ENCODE assay signal across 12 cellular contexts in genomic region chr9:69822091-69822750, GRCh38. TPM values are rescaled to one million over a fixed set of nuclear protein-coding genes. Genes with fewer than 3 reads are reported as not detected.
DNase-seq lines count a peak whose midpoint lies in the region; ATAC-seq, FAIRE-seq and TF ChIP-seq lines count a peak whose summit lies in the region.
"Had no signal": no experiment of that assay in that cellular context is flagged by ENCODE, and none has a peak within 500 bp of the region (broad histone marks: within the 10 kb centered on the region; RNA-seq: fewer than 3 reads in every experiment).

No MANE protein-coding gene starts in this region.

- peaks cover 56% of the 10 kb centered on the region for H3K4me1 ChIP-seq in HUES64 (ENCODE audit: insufficient read depth, low read length)

- H3K4me3 ChIP-seq in HUES64 (ENCODE audit: low read length) (peak overlapping the region; percentile 56), astrocyte of the spinal cord (ENCODE audit: low read depth, low read length) (no peak overlapping the region)

- no peaks in the 10 kb centered on the region for H3K27me3 ChIP-seq in HUES64 (ENCODE audit: insufficient read depth, low read length)

- DNase-seq in astrocyte of the spinal cord (ENCODE audit: low read depth, low spot score) (peak; percentile 79), neural crest cell (ENCODE audit: low read depth, low spot score) (no peak), frontal cortex (ENCODE audit: low spot score in 2 of 2) (no peak), retina (no peak), islet precursor cell (no peak)
- no peak for DNase-seq in stimulated activated naive CD4-positive, alpha-beta T cell treated with Interleukin-2 at 50 U/mL for 16 hours (lab: John Stamatoyannopoulos, UW)
- DNase-seq: activated CD4-positive, alpha-beta T cell treated with anti-CD3 and anti-CD28 coated beads for 4 hours; NCI-H226 had no signal

- no peak overlapping the region for H3K27ac ChIP-seq in HUES64 (ENCODE audit: low read depth, low read length)

- no peaks in the 10 kb centered on the region for H3K36me3 ChIP-seq in HUES64 (ENCODE audit: insufficient read depth, low read length)

- no peaks in the 10 kb centered on the region for H3K9me3 Mint-ChIP-seq in neural crest cell
- H3K9me3 Mint-ChIP-seq: dendritic cell treated with granulocyte-macrophage colony-stimulating factor and Interleukin-4, amounts not matched to agents 40 ng/mL and 50 ng/mL, for 4 days; mesothelial cell of epicardium had no signal

- peaks cover 27% of the 10 kb centered on the region for H3K4me1 Mint-ChIP-seq in neural crest cell

- WGBS in HUES64: 29% methylated on average over 3 of the region's 3 CpGs

- in situ Hi-C loops in astrocyte of the spinal cord (cut with HindIII; ENCODE audit: low sequenced_read_pairs): no loop called here

- peak overlapping the region; percentile 4 for H3K4me3 Mint-ChIP-seq in neural crest cell
- H3K4me3 Mint-ChIP-seq: dendritic cell treated with granulocyte-macrophage colony-stimulating factor and Interleukin-4, amounts not matched to agents 40 ng/mL and 50 ng/mL, for 4 days; mesothelial cell of epicardium had no signal

- no peaks in the 10 kb centered on the region for H3K36me3 Mint-ChIP-seq in neural crest cell (ENCODE audit: low read depth)
- H3K36me3 Mint-ChIP-seq: mesothelial cell of epicardium had no signal

- H3K27me3 Mint-ChIP-seq in neural crest cell (ENCODE audit: low read depth): peaks cover 19% of the 10 kb centered on the region

- H3K9me3 ChIP-seq in HUES64 (ENCODE audit: insufficient read depth, low read depth, low read length): no peaks in the 10 kb centered on the region

- ATAC-seq in GM18502 (IDR thresholded peaks at IDR 0.05; ENCODE audit: poor library complexity, unreplicated experiment): peak; percentile 68

- TF ChIP-seq CTCF in astrocyte of the spinal cord (IDR thresholded peaks at IDR 0.05; ENCODE audit: low read depth, low read length) (no peak), neural crest cell (conservative IDR thresholded peaks at IDR 0.05) (peak; percentile 34)

- no peak overlapping the region for H3K27ac Mint-ChIP-seq in neural crest cell (ENCODE audit: unreplicated experiment)
- H3K27ac Mint-ChIP-seq: dendritic cell treated with granulocyte-macrophage colony-stimulating factor and Interleukin-4, amounts not matched to agents 40 ng/mL and 50 ng/mL, for 4 days; mesothelial cell of epicardium had no signal

- no peak for FAIRE-seq in frontal cortex (lab: Jason Lieb, UNC)

- H3K9ac ChIP-seq in HUES64 (ENCODE audit: low read depth, low read length): no peak overlapping the region

RNA-seq across cellular contexts. Expression of gene CFAP95, which starts 1.6 kb away (rescaled TPM):
- 41.5 TPM for polyA plus RNA-seq in HUES64 (2013, experiment 1 of 2)
- 32.3 TPM for polyA plus RNA-seq in HUES64 (2013, experiment 2 of 2)
- total RNA-seq in neural crest cell (0.37 and 0.82 TPM in 2 replicates), frontal cortex (not detected)
- total RNA-seq: mesothelial cell of epicardium had no signal
